19 cellular contexts compared by ENCODE assay signal in genomic region chr6:119672725-119673124, GRCh38.
DNase-seq lines count a peak whose midpoint lies in the region; ATAC-seq and TF ChIP-seq lines count a peak whose summit lies in the region.
"Had no signal": no experiment of that assay in that cellular context is flagged by ENCODE, and none has a peak within 500 bp of the region (broad histone marks: within the 10 kb centered on the region; RNA-seq: fewer than 3 reads in every experiment).

No MANE protein-coding gene starts in this region.

- H3K36me3 Mint-ChIP-seq in activated CD4-positive, alpha-beta T cell treated with anti-CD3 and anti-CD28 coated beads for 36 hours (ENCODE audit: low read depth) = no peaks in the 10 kb centered on the region
- H3K36me3 Mint-ChIP-seq: CD4-positive, CD25-positive, alpha-beta regulatory T cell had no signal

- no TSS peak for BruUV-seq in A673 (replicated peaks; lab: Mats Ljungman, UMichigan)

- no peaks in the 10 kb centered on the region for H3K9me3 Mint-ChIP-seq in activated CD4-positive, alpha-beta T cell treated with anti-CD3 and anti-CD28 coated beads for 36 hours (ENCODE audit: low read depth)

- no peak overlapping the region for H3K27ac ChIP-seq in WERI-Rb-1
- H3K27ac ChIP-seq in A673 (ENCODE audit: low read depth, low read length, poor library complexity, severe bottlenecking) = no peak overlapping the region

- POLR2A ChIA-PET in activated CD4-positive, alpha-beta T cell treated with anti-CD3 and anti-CD28 coated beads for 36 hours (lab: Charles Lee) = no interaction called here
- POLR2A ChIA-PET in A673 (lab: Charles Lee; ENCODE audit: low non-redundant PET) = no interaction called here

- no peaks in the 10 kb centered on the region for H3K4me1 Mint-ChIP-seq in activated CD4-positive, alpha-beta T cell treated with anti-CD3 and anti-CD28 coated beads for 36 hours
- H3K4me1 Mint-ChIP-seq: CD4-positive, CD25-positive, alpha-beta regulatory T cell had no signal

- H3K27me3 Mint-ChIP-seq in activated CD4-positive, alpha-beta T cell treated with anti-CD3 and anti-CD28 coated beads for 36 hours = peaks cover 2% of the 10 kb centered on the region

- intact Hi-C loops in activated CD4-positive, alpha-beta T cell treated with anti-CD3 and anti-CD28 coated beads for 36 hours (cut with DNase I, micrococcal nuclease) = no loop called here
- intact Hi-C loops in A673 (cut with micrococcal nuclease; ENCODE audit: unreplicated experiment) = no loop called here

- H3K4me1 ChIP-seq in A673 (ENCODE audit: insufficient read depth, low read length, poor library complexity, severe bottlenecking) = no peaks in the 10 kb centered on the region

- CTCF ChIA-PET in activated CD4-positive, alpha-beta T cell treated with anti-CD3 and anti-CD28 coated beads for 36 hours (lab: Charles Lee) = interaction anchor here (1.2 kb wide), 1 partner anchor 340 kb away, joined by 3 read pairs; no protein-coding TSS in a partner anchor
- CTCF ChIA-PET in A673 (lab: Charles Lee) = no interaction called here

- no peaks in the 10 kb centered on the region for H3K9me3 ChIP-seq in WERI-Rb-1 (ENCODE audit: severe bottlenecking)
- H3K9me3 ChIP-seq in A673 (ENCODE audit: low read depth, low read length, poor library complexity, severe bottlenecking) = no peaks in the 10 kb centered on the region

- ATAC-seq in activated CD4-positive, alpha-beta T cell treated with anti-CD3 and anti-CD28 coated beads for 36 hours = no peak
- ATAC-seq: SK-N-SH treated with all-trans-retinoic acid at 6 μM for 48 hours had no signal

- TF ChIP-seq CTCF in WERI-Rb-1 (IDR thresholded peaks at IDR 0.05; ENCODE audit: low read depth, low read length) (no peak), A673 (conservative IDR thresholded peaks at IDR 0.05; ENCODE audit: low read depth, low read length) (no peak)

- H3K4me3 ChIP-seq in WERI-Rb-1 (ENCODE audit: low read depth, low read length) (no peak overlapping the region), A673 (ENCODE audit: low read depth, low read length, poor library complexity, severe bottlenecking) (no peak overlapping the region)

- H3K4me3 Mint-ChIP-seq in activated CD4-positive, alpha-beta T cell treated with anti-CD3 and anti-CD28 coated beads for 36 hours = no peak overlapping the region
- H3K4me3 Mint-ChIP-seq: CD4-positive, CD25-positive, alpha-beta regulatory T cell; HFFc6 had no signal

- DNase-seq in DMS153 treated with DMSO at 0.1 percent for 48 hours (lab: John Stamatoyannopoulos, UW; ENCODE audit: unreplicated experiment) (peak; percentile 38), NCI-H345 (lab: John Stamatoyannopoulos, UW) (peak; percentile 18), WERI-Rb-1 (peak; percentile 53), islet precursor cell (peak; percentile 67), NCI-H1436 treated with DMSO at 0.1 percent for 48 hours (lab: John Stamatoyannopoulos, UW) (no peak), NOMO-1 treated with DMSO at 0.1 percent for 48 hours (lab: John Stamatoyannopoulos, UW; ENCODE audit: unreplicated experiment) (no peak), A673 (ENCODE audit: low spot score) (no peak)
- DNase-seq in activated CD4-positive, alpha-beta T cell treated with anti-CD3 and anti-CD28 coated beads for 36 hours = no peak
- DNase-seq: Calu3; CD4-positive, CD25-positive, alpha-beta regulatory T cell; DMS79 treated with DMSO at 0.1 percent for 48 hours; GF-D8; HFFc6; KBM-7; NCI-H1048; NCI-H1694 treated with DMSO at 0.1 percent for 48 hours; NCI-H510A; SHP77 had no signal

- H3K27me3 ChIP-seq in WERI-Rb-1 (ENCODE audit: insufficient read depth, low read depth, severe bottlenecking) = no peaks in the 10 kb centered on the region
- peaks cover 24% of the 10 kb centered on the region for H3K27me3 ChIP-seq in A673 (replicated peaks; ENCODE audit: insufficient read depth, low read depth, low read length, poor library complexity)

- H3K36me3 ChIP-seq in WERI-Rb-1 = no peaks in the 10 kb centered on the region
- H3K36me3 ChIP-seq in A673 (ENCODE audit: insufficient read depth, low read length, poor library complexity, severe bottlenecking) = no peaks in the 10 kb centered on the region

- no peak overlapping the region for H3K27ac Mint-ChIP-seq in activated CD4-positive, alpha-beta T cell treated with anti-CD3 and anti-CD28 coated beads for 36 hours
- H3K27ac Mint-ChIP-seq: CD4-positive, CD25-positive, alpha-beta regulatory T cell; HFFc6 had no signal

Comparison
In these comparisons a context has a peak if more than half of its experiments do, and no peak if none do; other contexts are left out.
1. DNase-seq: peak in DMS153 treated with DMSO at 0.1 percent for 48 hours (single experiment), NCI-H345 (single experiment), WERI-Rb-1 (single experiment) and islet precursor cell (single experiment); none in activated CD4-positive, alpha-beta T cell treated with anti-CD3 and anti-CD28 coated beads for 36 hours (single experiment), NCI-H1436 treated with DMSO at 0.1 percent for 48 hours (single experiment), NOMO-1 treated with DMSO at 0.1 percent for 48 hours (single experiment) and A673 (single experiment).